12 cellular contexts compared by ENCODE assay signal in genomic region chr17:31390426-31390747, GRCh38. TPM values are rescaled to one million over a fixed set of nuclear protein-coding genes. Genes with fewer than 3 reads are reported as not detected.
DNase-seq lines count a peak whose midpoint lies in the region; ATAC-seq, FAIRE-seq and TF ChIP-seq lines count a peak whose summit lies in the region.
"Had no signal": no experiment of that assay in that cellular context is flagged by ENCODE, and none has a peak within 500 bp of the region (broad histone marks: within the 10 kb centered on the region; RNA-seq: fewer than 3 reads in every experiment).

No MANE protein-coding gene starts in this region.

- H4K91ac ChIP-seq in H1 (replicated peaks; ENCODE audit: insufficient read length, low read length) = no peak overlapping the region

- peak overlapping the region in 1 of 2 experiments; percentile 42; a peak in 2 of 4 replicates for H3K4me2 ChIP-seq in H1 (ENCODE audit: insufficient read depth in 1 of 2, low read depth in 2 of 2, low read length in 2 of 2)

- no peak for TF ChIP-seq EP300 in H1 (IDR thresholded peaks at IDR 0.05; ENCODE audit: borderline replicate concordance in 1 of 2, low read depth in 2 of 2, low read length in 2 of 2)

- POLR2A ChIA-PET in H1 (lab: Charles Lee; ENCODE audit: partially characterized antibody) = interaction anchor here (1.0 to 1.7 kb wide), 2 partner anchors 22 to 99 kb away, joined by 3 to 4 read pairs; no protein-coding TSS in a partner anchor

- H2BK120ac ChIP-seq in H1 (replicated peaks; ENCODE audit: low read depth, low read length) = no peak overlapping the region

- TF ChIP-seq POLR2A in H1 (IDR thresholded peaks at IDR 0.05; ENCODE audit: control extremely low read depth in 1 of 2, low read depth in 2 of 2, low read length in 2 of 2) = no peak

- no peak overlapping the region for H2BK15ac ChIP-seq in H1 (ENCODE audit: low read length)

- H3K36me3 Mint-ChIP-seq in T-helper 2 cell treated with Interferon-gamma antibody and Interleukin-4, amounts not matched to agents 5 μg/mL and 100 μg/mL, for 36 hours (ENCODE audit: low read depth) = peaks cover 3% of the 10 kb centered on the region
- H3K36me3 Mint-ChIP-seq in T-helper 17 cell (ENCODE audit: low read depth) = peaks cover 10% of the 10 kb centered on the region
- H3K36me3 Mint-ChIP-seq in stimulated activated effector memory CD8-positive, alpha-beta T cell treated with anti-CD3 and anti-CD28 coated beads, Interleukin-12 subunit alpha, Interleukin-12 subunit beta, amount 100 ng/mL, for 72 hours = no peaks in the 10 kb centered on the region

- no peak overlapping the region for H2AFZ ChIP-seq in H1 (ENCODE audit: low read length)

- H3K9me3 Mint-ChIP-seq in T-helper 2 cell treated with Interferon-gamma antibody and Interleukin-4, amounts not matched to agents 5 μg/mL and 100 μg/mL, for 36 hours = no peaks in the 10 kb centered on the region
- no peaks in the 10 kb centered on the region for H3K9me3 Mint-ChIP-seq in stimulated activated effector memory CD8-positive, alpha-beta T cell treated with anti-CD3 and anti-CD28 coated beads, Interleukin-12 subunit alpha, Interleukin-12 subunit beta, amount 100 ng/mL, for 72 hours

- no peak overlapping the region for H3K9ac ChIP-seq in H1 (replicated peaks in 1 of 4; ENCODE audit: extremely low read depth in 1 of 4, low read depth in 3 of 4, low read length in 3 of 4)

- no peaks in the 10 kb centered on the region for H3K36me3 ChIP-seq in H1 (ENCODE audit: control insufficient read depth in 2 of 4, insufficient read depth in 4 of 4, low read length in 3 of 4)
- H3K36me3 ChIP-seq: thoracic aorta had no signal

- peak overlapping the region in 1 of 4 experiments; percentile 65; a peak in 1 of 8 replicates for H3K4me3 ChIP-seq in H1 (ENCODE audit: extremely low read depth in 1 of 4, insufficient read depth in 2 of 4, low read depth in 3 of 4, low read length in 4 of 4)
- H3K4me3 ChIP-seq: body of pancreas had no signal

- TF ChIP-seq CTCF in H1 (IDR thresholded peaks at IDR 0.05; ENCODE audit: control extremely low read depth in 1 of 3, insufficient read depth in 1 of 3, low read depth in 1 of 3, low read length in 3 of 3) = no peak

- no peak overlapping the region for H3K27ac Mint-ChIP-seq in T-helper 2 cell treated with Interferon-gamma antibody and Interleukin-4, amounts not matched to agents 5 μg/mL and 100 μg/mL, for 36 hours
- no peak overlapping the region for H3K27ac Mint-ChIP-seq in T-helper 17 cell
- H3K27ac Mint-ChIP-seq in stimulated activated effector memory CD8-positive, alpha-beta T cell treated with anti-CD3 and anti-CD28 coated beads, Interleukin-12 subunit alpha, Interleukin-12 subunit beta, amount 100 ng/mL, for 72 hours = no peak overlapping the region

- 77% methylated on average over 8 of the region's 8 CpGs; no CpG with 5 or more reads in 1 of the 2 experiments for WGBS in H1 (ENCODE audit: extremely low coverage in 1 of 2, insufficient coverage in 1 of 2, insufficient read length in 1 of 2, insufficient replicate concordance in 2 of 2, low coverage in 1 of 2, low lambda C conversion rate in 2 of 2, missing lambda C conversion rate in 1 of 2), 2 experiments

- no peak overlapping the region for H3K56ac ChIP-seq in H1 (replicated peaks; ENCODE audit: insufficient read length, low read depth, low read length)

- no peak overlapping the region for H3K27ac ChIP-seq in H1 (ENCODE audit: low read depth, low read length)
- H3K27ac ChIP-seq: body of pancreas, thoracic aorta had no signal

- H3K9me3 ChIP-seq in T-helper 17 cell (ENCODE audit: control insufficient read depth, low read length, poor library complexity, severe bottlenecking) (no peaks in the 10 kb centered on the region), H1 (ENCODE audit: insufficient read depth in 2 of 2, low read depth in 1 of 2, low read length in 1 of 2) (no peaks in the 10 kb centered on the region)
- H3K9me3 ChIP-seq: body of pancreas, thoracic aorta had no signal

- no peaks in the 10 kb centered on the region; the same call in 1 of the 2 replicates for H3K79me1 ChIP-seq in H1 (ENCODE audit: low read depth, low read length)

- no peak overlapping the region for H4K8ac ChIP-seq in H1 (ENCODE audit: extremely low read depth, insufficient read depth, low read length)

- no peak overlapping the region for H2AK5ac ChIP-seq in H1 (ENCODE audit: low read depth, low read length)

- H3K23me2 ChIP-seq in H1 (ENCODE audit: low read depth, low read length) = peaks cover 7% of the 10 kb centered on the region; the same call in 1 of the 2 replicates

- no peaks in the 10 kb centered on the region for H3K4me1 Mint-ChIP-seq in T-helper 2 cell treated with Interferon-gamma antibody and Interleukin-4, amounts not matched to agents 5 μg/mL and 100 μg/mL, for 36 hours (ENCODE audit: low read depth)
- peaks cover 12% of the 10 kb centered on the region for H3K4me1 Mint-ChIP-seq in T-helper 17 cell
- peaks cover 21% of the 10 kb centered on the region for H3K4me1 Mint-ChIP-seq in stimulated activated effector memory CD8-positive, alpha-beta T cell treated with anti-CD3 and anti-CD28 coated beads, Interleukin-12 subunit alpha, Interleukin-12 subunit beta, amount 100 ng/mL, for 72 hours

- peak overlapping the region; percentile 69 for H3K4me3 Mint-ChIP-seq in T-helper 2 cell treated with Interferon-gamma antibody and Interleukin-4, amounts not matched to agents 5 μg/mL and 100 μg/mL, for 36 hours
- peak overlapping the region; percentile 78 for H3K4me3 Mint-ChIP-seq in T-helper 17 cell
- H3K4me3 Mint-ChIP-seq in stimulated activated effector memory CD8-positive, alpha-beta T cell treated with anti-CD3 and anti-CD28 coated beads, Interleukin-12 subunit alpha, Interleukin-12 subunit beta, amount 100 ng/mL, for 72 hours = peak overlapping the region; percentile 63

- no peaks in the 10 kb centered on the region for H3K79me2 ChIP-seq in H1 (ENCODE audit: control insufficient read depth in 1 of 2, insufficient read depth in 2 of 2, low read length in 2 of 2)

- peaks cover 0 to 14% (median 9%) of the 10 kb centered on the region in 4 experiments; a peak in 6 of 7 replicates for H3K4me1 ChIP-seq in H1 (replicated peaks in 1 of 4; ENCODE audit: control insufficient read depth in 3 of 4, insufficient read depth in 4 of 4, low read length in 3 of 4)

- H4K5ac ChIP-seq in H1 (ENCODE audit: insufficient read length, low read depth, low read length) = no peak overlapping the region

- peaks cover 4 to 9% of the 10 kb centered on the region in 2 experiments for H4K20me1 ChIP-seq in H1 (replicated peaks in 1 of 2; ENCODE audit: control insufficient read depth in 1 of 2, insufficient read depth in 2 of 2, low read length in 2 of 2)

- DNase-seq in T-helper 2 cell treated with Interferon-gamma antibody and Interleukin-4, amounts not matched to agents 5 μg/mL and 100 μg/mL, for 36 hours (ENCODE audit: low spot score) = no peak
- DNase-seq in T-helper 2 cell (no peak), T-helper 17 cell (no peak), H1 (ENCODE audit: low read depth in 1 of 2, low spot score in 2 of 2) (no peak), NK-92 (lab: John Stamatoyannopoulos, UW; ENCODE audit: unreplicated experiment) (no peak), NCI-H69 (lab: John Stamatoyannopoulos, UW) (no peak)
- no peak for DNase-seq in stimulated activated effector memory CD8-positive, alpha-beta T cell treated with anti-CD3 and anti-CD28 coated beads, Interleukin-12 subunit alpha, Interleukin-12 subunit beta, amount 100 ng/mL, for 72 hours (ENCODE audit: low spot score in 2 of 2)
- DNase-seq in effector CD4-positive, alpha-beta T cell = no peak
- DNase-seq: NCI-H1694, NCI-H748 treated with DMSO at 0.1 percent for 48 hours had no signal

- ATAC-seq in T-helper 17 cell = no peak
- ATAC-seq in stimulated activated effector memory CD8-positive, alpha-beta T cell treated with anti-CD3 and anti-CD28 coated beads, Interleukin-12 subunit alpha, Interleukin-12 subunit beta, amount 100 ng/mL, for 72 hours = no peak
- ATAC-seq: body of pancreas had no signal

- no peak overlapping the region for H2BK5ac ChIP-seq in H1 (ENCODE audit: low read depth, low read length)

- FAIRE-seq in H1 (lab: Jason Lieb, UNC) = no peak

- H3K27me3 Mint-ChIP-seq in T-helper 2 cell treated with Interferon-gamma antibody and Interleukin-4, amounts not matched to agents 5 μg/mL and 100 μg/mL, for 36 hours (ENCODE audit: low read depth) = peaks cover 55% of the 10 kb centered on the region
- peaks cover 46% of the 10 kb centered on the region for H3K27me3 Mint-ChIP-seq in T-helper 17 cell

- CTCF ChIA-PET in H1 (lab: Charles Lee; ENCODE audit: partially characterized antibody) = interaction anchor here (0.8 to 3.1 kb wide), 14 partner anchors 9 to 452 kb away, joined by 3 to 35 read pairs (median 8); no protein-coding TSS in a partner anchor

- H3K18ac ChIP-seq in H1 (ENCODE audit: extremely low read depth, low read length) = peak overlapping the region; percentile 32; the same call in 1 of the 2 replicates

- TF ChIP-seq RAD21 in H1 (IDR thresholded peaks at IDR 0.05 in 1 of 2, conservative IDR thresholded peaks at IDR 0.05 in 1 of 2; ENCODE audit: low read depth in 2 of 2, low read length in 2 of 2) = no peak

- H3K23ac ChIP-seq in H1 (ENCODE audit: insufficient read length) = no peak overlapping the region

- H3K27me3 ChIP-seq in H1 (replicated peaks in 1 of 4; ENCODE audit: control insufficient read depth in 3 of 4, extremely low read depth in 1 of 4, insufficient read depth in 3 of 4, low read length in 3 of 4) = peaks cover 1 to 29% (median 22%) of the 10 kb centered on the region in 4 experiments

- no peak overlapping the region for H3K14ac ChIP-seq in H1 (ENCODE audit: insufficient read length)

- H3K4ac ChIP-seq in H1 (replicated peaks; ENCODE audit: insufficient read length, low read depth, low read length) = no peak overlapping the region

- no peak overlapping the region for H2BK20ac ChIP-seq in H1 (ENCODE audit: low read length)

- H2BK12ac ChIP-seq in H1 (ENCODE audit: low read depth, low read length) = no peak overlapping the region

TF ChIP-seq in H1, 55 proteins besides CTCF, POLR2A, EP300 and RAD21 (continues in another document):
- no peak for TF ChIP-seq SRF (IDR thresholded peaks at IDR 0.05; ENCODE audit: low read depth, low read length)
- TF ChIP-seq MAFK (IDR thresholded peaks at IDR 0.05; ENCODE audit: low read depth, low read length) = no peak
- no peak for TF ChIP-seq KDM4A (IDR thresholded peaks at IDR 0.05; ENCODE audit: low read depth, low read length, severe bottlenecking)

RNA-seq across cellular contexts. Expression of gene RAB11FIP4, which starts 1.1 kb away (rescaled TPM):
- 10 to 100 TPM; 47.4 to 61.9 TPM for total RNA-seq in T-helper 17 cell
- total RNA-seq in H1 (2021; fragmentation: NEBNext Ultra II Directional; extraction: Animal tissue kit (Norgen Biotek cat#: 25700)) = 53.2 and 60.5 TPM in 2 replicates
- 21.7 and 26.0 TPM in 2 replicates for polyA plus RNA-seq in H1 (2011; rRNA removed)
- 34.7 TPM for polyA plus RNA-seq in H1 (2011; cell fraction: cytosol; rRNA removed)
- polyA plus RNA-seq in H1 (2011; cell fraction: nucleus; rRNA removed) = 41.3 TPM
- 25.5 to 36.8 TPM (median 34.5 TPM) in 4 replicates for polyA plus RNA-seq in H1 (2012, experiment 1 of 2)
- 13.8 TPM for polyA plus RNA-seq in H1 (2012, experiment 2 of 2)
- polyA plus RNA-seq in H1 (2013, experiment 1 of 2) = 20.5 TPM
- polyA plus RNA-seq in H1 (2013, experiment 2 of 2) = 20.5 TPM
- polyA minus RNA-seq in H1 (2011; rRNA and poly(A)+ RNA removed) = 44.4 and 58.7 TPM in 2 replicates
- polyA minus RNA-seq in H1 (2011; cell fraction: cytosol; rRNA and poly(A)+ RNA removed) = 33.5 TPM
- 37.3 TPM for polyA minus RNA-seq in H1 (2011; cell fraction: nucleus; rRNA and poly(A)+ RNA removed)
